10 cellular contexts compared by ENCODE assay signal in the genomic region with DNA sequence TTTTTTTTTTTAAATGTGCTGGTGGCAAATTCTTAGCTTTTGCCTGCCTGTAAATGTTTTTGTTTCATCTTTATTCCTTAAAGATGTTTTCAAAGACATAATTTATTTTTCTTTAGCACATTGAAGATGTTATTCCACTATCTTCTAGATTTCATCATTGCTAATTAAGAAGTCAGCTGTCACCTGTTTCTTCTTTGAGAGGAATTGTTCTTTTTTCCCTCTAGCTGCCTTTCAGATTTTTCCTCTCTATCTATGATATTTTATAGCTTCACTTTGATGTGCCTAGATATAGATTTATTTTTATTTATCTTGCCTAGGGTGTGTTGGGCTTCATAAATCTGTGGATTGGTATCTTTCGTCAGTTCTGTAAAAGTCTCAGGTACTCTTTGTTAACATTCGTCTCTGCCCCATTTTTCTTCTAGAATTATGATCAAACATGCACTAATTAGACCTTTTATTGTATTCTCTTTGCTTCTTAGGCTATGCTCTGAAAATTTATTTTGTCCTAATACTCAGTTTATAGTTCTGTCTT. TPM values are rescaled to one million over a fixed set of nuclear protein-coding genes. Genes with fewer than 3 reads are reported as not detected.
"Had no signal": no experiment of that assay in that cellular context is flagged by ENCODE, and none has a peak within 500 bp of the region (broad histone marks: within the 10 kb centered on the region; RNA-seq: fewer than 3 reads in every experiment).

No MANE protein-coding gene starts in this region.

- H2AFZ ChIP-seq: GM23338 had no signal

- ATAC-seq: GM23338 had no signal

- H3K27me3 Mint-ChIP-seq: IgD-negative memory B cell had no signal

- H3K4me1 Mint-ChIP-seq: GM23338, H9 had no signal

- H3K4me2 ChIP-seq: GM23338 had no signal

- H3K27ac Mint-ChIP-seq: GM23338, H9, HFFc6 had no signal

- H3K4me3 ChIP-seq: GM23338 had no signal

- H3K4me3 Mint-ChIP-seq: GM23338, H9, HFFc6, IgD-negative memory B cell had no signal

- FAIRE-seq: H1, H54, HTR-8/SVneo had no signal

- DNase-seq: H9, HCEC 1CT, HFFc6, Kasumi-1, KG1 had no signal

RNA-seq across cellular contexts. Expression of a gene that starts 50.0 kb away (rescaled TPM):
- total RNA-seq: GM23338 had no signal
